Comparison of ENCODE assay signal across 8 cellular contexts in the genomic region with DNA sequence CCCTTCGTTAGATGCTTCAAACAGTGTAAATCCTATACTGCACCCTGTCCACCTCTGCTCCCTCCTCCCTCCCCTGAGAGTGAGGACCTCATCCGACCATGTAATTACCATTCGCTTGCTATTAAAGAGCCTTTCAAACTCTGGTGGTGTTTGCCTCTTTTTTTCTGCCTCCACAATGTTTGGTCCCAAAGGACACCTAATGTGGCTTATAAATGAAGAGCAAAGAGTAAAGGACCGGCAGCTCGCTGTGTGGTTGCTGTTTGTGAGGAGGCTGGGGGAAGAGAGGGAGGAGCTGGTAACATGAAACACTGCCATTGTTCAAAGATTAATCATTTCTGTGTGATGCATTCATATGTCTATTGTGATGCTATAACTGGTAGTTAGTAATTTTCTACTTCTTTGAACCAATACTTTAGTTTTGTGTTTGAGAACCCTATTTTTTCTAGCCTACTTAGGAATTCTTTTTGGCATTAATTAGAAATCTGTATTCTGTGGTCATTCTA.
DNase-seq lines count a peak whose midpoint lies in the region; ATAC-seq and TF ChIP-seq lines count a peak whose summit lies in the region.

No MANE protein-coding gene starts in this region.

- peak; percentile 15 for DNase-seq in stimulated activated CD4-positive, alpha-beta T cell treated with anti-CD3 and anti-CD28 coated beads, Interleukin-15, amount 100 ng/mL, for 24 hours
- DNase-seq in stimulated activated CD4-positive, alpha-beta T cell treated with anti-CD3 and anti-CD28 coated beads, Interleukin-12 subunit alpha, Interleukin-12 subunit beta, amount 100 ng/mL, for 4 hours: no peak
- DNase-seq in NCI-H146 treated with DMSO at 0.1 percent for 48 hours (lab: John Stamatoyannopoulos, UW; ENCODE audit: unreplicated experiment) (peak; percentile 84), GM10248 (ENCODE audit: extremely low spot score) (no peak), iPS-NIHi7 (ENCODE audit: extremely low spot score) (no peak)

- H3K27ac ChIP-seq in angular gyrus (ENCODE audit: low read depth, low read length): peak overlapping the region; percentile 91
- H3K27ac ChIP-seq in muscle layer of duodenum (ENCODE audit: low read length): peak overlapping the region; percentile 11

- H3K27me3 ChIP-seq in muscle layer of duodenum (ENCODE audit: low read depth, low read length): no peaks in the 10 kb centered on the region

- no peak for ATAC-seq in HG02642 (IDR thresholded peaks at IDR 0.05; ENCODE audit: poor library complexity, unreplicated experiment)

- peaks cover 0 to 4% of the 10 kb centered on the region in 2 donors for H3K36me3 ChIP-seq in muscle layer of duodenum (ENCODE audit: control insufficient read depth in 1 of 2, insufficient read depth in 2 of 2, low read length in 2 of 2)

- H3K4me3 ChIP-seq in muscle layer of duodenum (ENCODE audit: low read depth in 1 of 2, low read length in 2 of 2): no peak overlapping the region

- POLR2A ChIA-PET in GM10248 (lab: Yijun Ruan, JAX): no interaction called here

- H3K4me1 ChIP-seq in muscle layer of duodenum (ENCODE audit: control insufficient read depth in 1 of 2, insufficient read depth in 2 of 2, low read length in 2 of 2): peaks cover 13 to 40% of the 10 kb centered on the region in 2 donors

- CTCF ChIA-PET in GM10248 (lab: Yijun Ruan, JAX): interaction anchor here (1.4 to 2.5 kb wide), 10 partner anchors 12 to 579 kb away, joined by 3 to 12 read pairs (median 4); no protein-coding TSS in a partner anchor

- no peaks in the 10 kb centered on the region for H3K9me3 ChIP-seq in muscle layer of duodenum (ENCODE audit: control insufficient read depth in 1 of 2, low read length in 2 of 2)

- TF ChIP-seq CTCF in GM10248 (IDR thresholded peaks at IDR 0.05; ENCODE audit: control extremely low read depth, extremely low read depth, low read depth, missing control alignments): no peak

Comparison
In these comparisons a context has a peak if more than half of its experiments do, and no peak if none do; other contexts are left out.
1. DNase-seq: peak in stimulated activated CD4-positive, alpha-beta T cell treated with anti-CD3 and anti-CD28 coated beads, Interleukin-15, amount 100 ng/mL, for 24 hours (single experiment) and NCI-H146 treated with DMSO at 0.1 percent for 48 hours (single experiment); none in stimulated activated CD4-positive, alpha-beta T cell treated with anti-CD3 and anti-CD28 coated beads, Interleukin-12 subunit alpha, Interleukin-12 subunit beta, amount 100 ng/mL, for 4 hours (single experiment), GM10248 (single experiment) and iPS-NIHi7 (single experiment).